32 cellular contexts compared by ENCODE assay signal in the genomic region with DNA sequence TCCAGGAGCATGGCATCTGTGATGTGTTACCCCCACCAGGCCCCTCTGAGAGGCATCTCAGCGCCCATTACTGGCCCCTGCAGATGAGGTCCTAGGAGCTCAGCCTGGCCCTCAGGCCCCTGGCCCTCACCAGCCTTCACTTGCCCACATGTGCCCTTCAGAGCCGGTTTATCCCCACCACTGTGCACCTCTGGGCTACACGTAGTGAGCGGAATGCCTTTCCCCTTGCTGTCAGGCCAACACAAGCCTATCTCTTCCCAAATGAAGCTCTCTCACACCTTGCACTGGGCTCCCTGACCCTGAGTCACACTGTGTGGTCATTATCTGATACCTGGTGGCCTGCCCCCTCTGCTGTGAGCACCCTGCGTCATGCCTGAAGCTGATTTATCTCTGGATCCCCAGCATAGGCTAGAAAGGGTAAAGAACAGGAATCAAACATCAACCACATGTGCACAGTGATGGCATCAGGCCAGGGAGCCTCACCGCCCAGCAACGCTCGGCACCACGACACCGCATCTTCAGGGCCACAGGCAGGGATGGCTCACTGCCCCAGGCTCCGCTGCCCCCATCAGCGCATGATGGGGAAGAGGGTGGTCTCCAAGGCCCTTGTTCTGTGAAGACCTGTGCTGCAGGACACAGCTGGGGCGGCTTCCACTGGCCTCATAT. TPM values are rescaled to one million over a fixed set of nuclear protein-coding genes. Genes with fewer than 3 reads are reported as not detected.
"Had no signal": no experiment of that assay in that cellular context is flagged by ENCODE, and none has a peak within 500 bp of the region (broad histone marks: within the 10 kb centered on the region; RNA-seq: fewer than 3 reads in every experiment).

No MANE protein-coding gene starts in this region.

- H3K36me3 ChIP-seq: breast epithelium, esophagus squamous epithelium, gastroesophageal sphincter, heart right ventricle, left lung, lower lobe of right lung, pancreas, prostate gland, thoracic aorta had no signal

- FAIRE-seq: colon, pancreas, urothelium cell line had no signal

- H3K4me1 ChIP-seq: breast epithelium, left lung, lower lobe of right lung, prostate gland had no signal

- ATAC-seq: activated CD4-positive, alpha-beta T cell treated with anti-CD3 and anti-CD28 coated beads for 36 hours; activated CD8-positive, alpha-beta memory T cell treated with anti-CD3 and anti-CD28 coated beads, Interleukin-2, amount 10 ng/mL, durations not matched to agents 7 days and 5 days; activated CD8-positive, alpha-beta T cell treated with anti-CD3 and anti-CD28 coated beads, Interleukin-2, amount 10 ng/mL, durations not matched to agents 7 days and 5 days; activated naive CD4-positive, alpha-beta T cell treated with anti-CD3 and anti-CD28 coated beads, Interleukin-2, amount 50 U/mL, for 72 hours; gastroesophageal sphincter; heart right ventricle; left lung; lower lobe of right lung; natural killer cell; pancreas; sciatic nerve; stimulated activated effector memory CD8-positive, alpha-beta T cell treated with anti-CD3 and anti-CD28 coated beads, Interleukin-12 subunit alpha, Interleukin-12 subunit beta, amount 100 ng/mL, for 72 hours had no signal

- H3K9me3 ChIP-seq: breast epithelium, esophagus squamous epithelium, gastroesophageal sphincter, heart right ventricle, left lung, lower lobe of right lung, pancreas, prostate gland, thoracic aorta had no signal

- DNase-seq: activated B cell treated with CpG ODN at 0.5 μM for 24 hours; activated CD4-positive, alpha-beta T cell treated with anti-CD3 and anti-CD28 coated beads for 36 hours; activated CD8-positive, alpha-beta memory T cell treated with anti-CD3 and anti-CD28 coated beads, Interleukin-2, amount 10 ng/mL, durations not matched to agents 7 days and 5 days; activated CD8-positive, alpha-beta T cell treated with anti-CD3 and anti-CD28 coated beads, Interleukin-2, amount 10 ng/mL, durations not matched to agents 7 days and 5 days; activated naive CD4-positive, alpha-beta T cell; activated T-cell treated with anti-CD3 and anti-CD28 coated beads, Interleukin-2, amount 50 U/mL, for 48 hours; dermis blood vessel endothelial cell; effector CD4-positive, alpha-beta T cell; esophagus squamous epithelium; heart right ventricle; kidney glomerular epithelial cell; left lung; lower lobe of right lung; mesenchymal stem cell; natural killer cell; pancreas; retina; stimulated activated CD4-positive, alpha-beta T cell treated with anti-CD3 and anti-CD28 coated beads, Interleukin-4, amount 100 ng/mL, for 24 hours; T-helper 2 cell; trophoblast cell had no signal

- H3K27ac ChIP-seq: breast epithelium, esophagus squamous epithelium, gastroesophageal sphincter, heart right ventricle, left lung, lower lobe of right lung, pancreas, prostate gland, skin epidermis, thoracic aorta had no signal

- H3K4me3 ChIP-seq: breast epithelium, esophagus squamous epithelium, gastroesophageal sphincter, heart right ventricle, left lung, lower lobe of right lung, pancreas, prostate gland, skin epidermis, thoracic aorta had no signal

- H3K27me3 ChIP-seq: breast epithelium, pancreas had no signal

RNA-seq across cellular contexts. Expression of a gene that starts 49.1 kb away (rescaled TPM):
- total RNA-seq: activated B cell treated with CpG ODN at 0.5 μM for 24 hours; activated CD4-positive, alpha-beta T cell treated with anti-CD3 and anti-CD28 coated beads for 36 hours; activated CD8-positive, alpha-beta memory T cell treated with anti-CD3 and anti-CD28 coated beads, Interleukin-2, amount 10 ng/mL, durations not matched to agents 7 days and 5 days; activated CD8-positive, alpha-beta T cell treated with anti-CD3 and anti-CD28 coated beads, Interleukin-2, amount 10 ng/mL, durations not matched to agents 7 days and 5 days; activated naive CD4-positive, alpha-beta T cell treated with anti-CD3 and anti-CD28 coated beads, Interleukin-2, amount 50 U/mL, for 72 hours; activated T-helper 2 cell treated with anti-CD3 and anti-CD28 coated beads, Interferon-gamma antibody, Interleukin-2, Interleukin-4, amounts not matched to agents 10 μg/mL and 5 μg/mL and 100 μg/mL, durations not matched to agents 14 hours and 24 hours and 36 hours; dermis blood vessel endothelial cell; left lung; lower lobe of right lung; mononuclear cell; natural killer cell had no signal
